In genomic region chr20:50340586-50340985, GRCh38 we compare ENCODE assay signal across 18 cellular contexts.
DNase-seq lines count a peak whose midpoint lies in the region; ATAC-seq and TF ChIP-seq lines count a peak whose summit lies in the region.
"Had no signal": no experiment of that assay in that cellular context is flagged by ENCODE, and none has a peak within 500 bp of the region (broad histone marks: within the 10 kb centered on the region; RNA-seq: fewer than 3 reads in every experiment).

No MANE protein-coding gene starts in this region.

- CTCF ChIA-PET in CD4-positive, alpha-beta T cell (lab: Charles Lee), result interaction anchor here (0.6 kb wide), 1 partner anchor 46 kb away, joined by 4 read pairs; no protein-coding TSS in a partner anchor
- CTCF ChIA-PET in activated CD8-positive, alpha-beta T cell treated with anti-CD3 and anti-CD28 coated beads, Interleukin-2, amount 10 ng/mL, durations not matched to agents 7 days and 5 days (lab: Charles Lee), result no interaction called here

- H3K27ac Mint-ChIP-seq in CD4-positive, alpha-beta T cell, result peak overlapping the region; percentile 81
- peak overlapping the region; percentile 88 for H3K27ac Mint-ChIP-seq in activated CD8-positive, alpha-beta T cell treated with anti-CD3 and anti-CD28 coated beads, Interleukin-2, amount 10 ng/mL, durations not matched to agents 7 days and 5 days
- H3K27ac Mint-ChIP-seq in natural killer cell treated with Interleukin-12 subunit alpha and Interleukin-12 subunit beta and Interleukin-15 and Interleukin-18, amount 100 ng/mL, for 72 hours, result peak overlapping the region; percentile 94 to 97

- H3K4me1 ChIP-seq in BLaER1 (peaks cover 82% of the 10 kb centered on the region), HAP-1 (no peaks in the 10 kb centered on the region)

- H4K20me1 ChIP-seq in BLaER1, result peaks cover 73% of the 10 kb centered on the region

- 0 out of 2 replicates have a peak overlapping the region, but pooled peaks have one; percentile 91 for H3K4me2 ChIP-seq in BLaER1

- H3K27me3 ChIP-seq in BLaER1, result peaks cover 61% of the 10 kb centered on the region
- no peaks in the 10 kb centered on the region for H3K27me3 ChIP-seq in CD4-positive, alpha-beta T cell (ENCODE audit: control insufficient read depth, insufficient read depth, low read length)
- H3K27me3 ChIP-seq in HAP-1 (ENCODE audit: low read depth), result no peaks in the 10 kb centered on the region; the same call in 1 of the 2 replicates
- H3K27me3 ChIP-seq: ascending aorta, testis had no signal

- H3K27ac ChIP-seq in BLaER1, result no peak overlapping the region
- no peak overlapping the region for H3K27ac ChIP-seq in CD4-positive, alpha-beta T cell (ENCODE audit: low read depth, low read length)
- H3K27ac ChIP-seq: ascending aorta, testis had no signal

- H3K27me3 Mint-ChIP-seq in CD4-positive, alpha-beta T cell, result no peaks in the 10 kb centered on the region
- no peaks in the 10 kb centered on the region for H3K27me3 Mint-ChIP-seq in activated CD8-positive, alpha-beta T cell treated with anti-CD3 and anti-CD28 coated beads, Interleukin-2, amount 10 ng/mL, durations not matched to agents 7 days and 5 days (ENCODE audit: low read depth)
- H3K27me3 Mint-ChIP-seq in natural killer cell treated with Interleukin-12 subunit alpha and Interleukin-12 subunit beta and Interleukin-15 and Interleukin-18, amount 100 ng/mL, for 72 hours, result peaks cover 3 to 5% of the 10 kb centered on the region in 2 donors

- H3K4me1 Mint-ChIP-seq in CD4-positive, alpha-beta T cell (ENCODE audit: low read depth), result peaks cover 34% of the 10 kb centered on the region
- peaks cover 82% of the 10 kb centered on the region for H3K4me1 Mint-ChIP-seq in activated CD8-positive, alpha-beta T cell treated with anti-CD3 and anti-CD28 coated beads, Interleukin-2, amount 10 ng/mL, durations not matched to agents 7 days and 5 days (ENCODE audit: low read depth)
- H3K4me1 Mint-ChIP-seq in natural killer cell treated with Interleukin-12 subunit alpha and Interleukin-12 subunit beta and Interleukin-15 and Interleukin-18, amount 100 ng/mL, for 72 hours (ENCODE audit: low read depth in 2 of 2), result peaks cover 77 to 81% of the 10 kb centered on the region in 2 donors

- DNase-seq in CD4-positive, alpha-beta T cell, result no peak
- DNase-seq in activated CD8-positive, alpha-beta T cell treated with anti-CD3 and anti-CD28 coated beads, Interleukin-2, amount 10 ng/mL, durations not matched to agents 7 days and 5 days, result no peak
- no peak for DNase-seq in natural killer cell treated with Interleukin-12 subunit alpha and Interleukin-12 subunit beta and Interleukin-15 and Interleukin-18, amount 100 ng/mL, for 72 hours (ENCODE audit: low spot score)
- DNase-seq in HAP-1 (ENCODE audit: low spot score in 2 of 2), result no peak
- DNase-seq in NCI-H2171 (lab: John Stamatoyannopoulos, UW), result no peak
- no peak for DNase-seq in GOT3 (lab: John Stamatoyannopoulos, UW)
- DNase-seq: AML-193; GDM1; left cardiac atrium; mucosa of descending colon; NCI-H1092 treated with DMSO at 0.1 percent for 48 hours; NCI-H526; SHP77 treated with DMSO at 0.1 percent for 48 hours; stimulated activated CD4-positive, alpha-beta T cell treated with anti-CD3 and anti-CD28 coated beads, Interleukin-4, amount 100 ng/mL, for 1 hour; testis had no signal

- H3K4me3 Mint-ChIP-seq in CD4-positive, alpha-beta T cell, result no peak overlapping the region
- H3K4me3 Mint-ChIP-seq in activated CD8-positive, alpha-beta T cell treated with anti-CD3 and anti-CD28 coated beads, Interleukin-2, amount 10 ng/mL, durations not matched to agents 7 days and 5 days, result no peak overlapping the region
- peak overlapping the region; percentile 86 for H3K4me3 Mint-ChIP-seq in natural killer cell treated with Interleukin-12 subunit alpha and Interleukin-12 subunit beta and Interleukin-15 and Interleukin-18, amount 100 ng/mL, for 72 hours

- no peaks in the 10 kb centered on the region for H3K36me3 Mint-ChIP-seq in CD4-positive, alpha-beta T cell (ENCODE audit: low read depth)
- H3K36me3 Mint-ChIP-seq in activated CD8-positive, alpha-beta T cell treated with anti-CD3 and anti-CD28 coated beads, Interleukin-2, amount 10 ng/mL, durations not matched to agents 7 days and 5 days (ENCODE audit: low read depth), result no peaks in the 10 kb centered on the region
- peaks cover 5% of the 10 kb centered on the region for H3K36me3 Mint-ChIP-seq in natural killer cell treated with Interleukin-12 subunit alpha and Interleukin-12 subunit beta and Interleukin-15 and Interleukin-18, amount 100 ng/mL, for 72 hours
- H3K36me3 Mint-ChIP-seq: IgD-negative memory B cell had no signal

- H3K9me3 ChIP-seq in BLaER1 (no peaks in the 10 kb centered on the region), HAP-1 (no peaks in the 10 kb centered on the region)
- H3K9me3 ChIP-seq in CD4-positive, alpha-beta T cell (ENCODE audit: control insufficient read depth, low read length), result no peaks in the 10 kb centered on the region
- H3K9me3 ChIP-seq: ascending aorta, mucosa of descending colon, testis had no signal

- POLR2A ChIA-PET in CD4-positive, alpha-beta T cell (lab: Charles Lee), result no interaction called here
- POLR2A ChIA-PET in activated CD8-positive, alpha-beta T cell treated with anti-CD3 and anti-CD28 coated beads, Interleukin-2, amount 10 ng/mL, durations not matched to agents 7 days and 5 days (lab: Charles Lee), result no interaction called here

- in situ Hi-C loops in HAP-1 (cut with MboI; ENCODE audit: low sequenced_read_pairs), result no loop called here

- intact Hi-C loops in CD4-positive, alpha-beta T cell (cut with DNase I, micrococcal nuclease), result no loop called here

- no peak for ATAC-seq in CD4-positive, alpha-beta T cell (ENCODE audit: poor library complexity)
- ATAC-seq in activated CD8-positive, alpha-beta T cell treated with anti-CD3 and anti-CD28 coated beads, Interleukin-2, amount 10 ng/mL, durations not matched to agents 7 days and 5 days, result no peak
- ATAC-seq in natural killer cell treated with Interleukin-12 subunit alpha and Interleukin-12 subunit beta and Interleukin-15 and Interleukin-18, amount 100 ng/mL, for 72 hours, result no peak

- H3K4me3 ChIP-seq in BLaER1, result no peak overlapping the region
- H3K4me3 ChIP-seq in HAP-1, result no peak overlapping the region
- H3K4me3 ChIP-seq: ascending aorta, mucosa of descending colon, testis had no signal

- no peaks in the 10 kb centered on the region for H3K9me3 Mint-ChIP-seq in CD4-positive, alpha-beta T cell
- H3K9me3 Mint-ChIP-seq in activated CD8-positive, alpha-beta T cell treated with anti-CD3 and anti-CD28 coated beads, Interleukin-2, amount 10 ng/mL, durations not matched to agents 7 days and 5 days (ENCODE audit: insufficient read depth), result no peaks in the 10 kb centered on the region
- H3K9me3 Mint-ChIP-seq in natural killer cell treated with Interleukin-12 subunit alpha and Interleukin-12 subunit beta and Interleukin-15 and Interleukin-18, amount 100 ng/mL, for 72 hours, result no peaks in the 10 kb centered on the region
- H3K9me3 Mint-ChIP-seq: IgD-negative memory B cell had no signal

- H3K36me3 ChIP-seq in BLaER1 (no peaks in the 10 kb centered on the region), HAP-1 (replicated peaks) (no peaks in the 10 kb centered on the region)
- H3K36me3 ChIP-seq: ascending aorta had no signal

- TF ChIP-seq CTCF in CD4-positive, alpha-beta T cell (IDR thresholded peaks at IDR 0.05), result no peak

- no peak overlapping the region for H3K9ac ChIP-seq in BLaER1
